In the genomic region with DNA sequence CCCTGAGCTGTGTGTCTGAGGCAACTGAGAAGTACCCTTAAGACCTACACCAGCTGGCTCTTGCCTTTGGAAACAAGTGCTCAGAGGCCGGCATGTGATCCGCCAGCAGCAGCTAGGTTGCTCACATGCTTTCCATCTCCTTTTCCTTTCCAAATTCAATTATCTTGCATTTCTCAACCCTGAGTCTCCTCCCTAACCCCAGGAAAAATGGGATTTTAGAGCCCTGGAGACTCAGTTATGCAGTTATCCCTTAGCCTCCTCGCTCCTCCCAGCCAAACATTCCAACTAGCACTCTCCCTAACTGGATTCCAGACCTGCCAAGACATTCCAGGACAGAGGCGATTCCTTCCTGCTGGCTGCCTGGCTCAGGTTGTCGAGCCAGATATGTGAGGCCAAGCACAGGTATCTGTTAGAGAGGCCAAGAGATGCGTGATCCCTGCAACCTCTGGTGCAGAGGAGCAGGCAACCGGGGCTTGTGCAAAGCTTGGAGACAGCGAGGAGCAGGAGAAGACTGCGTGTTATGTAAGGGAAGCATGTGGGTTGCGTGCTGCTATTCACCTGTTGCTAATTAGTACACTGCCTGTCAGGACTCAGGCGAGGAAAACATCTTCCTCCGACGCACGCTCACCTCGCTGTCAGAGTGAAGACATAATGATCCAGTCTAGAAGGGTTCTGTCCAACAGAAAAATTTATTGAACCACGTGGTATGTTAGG, we compare ENCODE assay signal across 12 cellular contexts.
DNase-seq lines count a peak whose midpoint lies in the region; ATAC-seq and TF ChIP-seq lines count a peak whose summit lies in the region.
"Had no signal": no experiment of that assay in that cellular context is flagged by ENCODE, and none has a peak within 500 bp of the region (broad histone marks: within the 10 kb centered on the region; RNA-seq: fewer than 3 reads in every experiment).

No MANE protein-coding gene starts in this region.

- no peaks in the 10 kb centered on the region for H3K36me3 ChIP-seq in left ventricle myocardium inferior
- H3K36me3 ChIP-seq in trophoblast cell (ENCODE audit: control insufficient read depth in 1 of 2, insufficient read depth in 2 of 2, low read length in 2 of 2) = peaks cover 0 to 2% of the 10 kb centered on the region in 2 experiments

- H3K27me3 ChIP-seq in left ventricle myocardium inferior (ENCODE audit: low read depth) (no peaks in the 10 kb centered on the region), trophoblast cell (ENCODE audit: insufficient read depth, low read length) (no peaks in the 10 kb centered on the region)

- peaks cover 12% of the 10 kb centered on the region for H3K9me3 ChIP-seq in left ventricle myocardium inferior (replicated peaks)
- H3K9me3 ChIP-seq in trophoblast cell (ENCODE audit: insufficient read depth, low read depth, low read length) = peaks cover 1% of the 10 kb centered on the region

- H2BK120ac ChIP-seq in trophoblast cell (ENCODE audit: insufficient read depth, low read length, poor library complexity) = no peak overlapping the region

- peak overlapping the region; percentile 11 for H3K27ac ChIP-seq in left ventricle myocardium inferior (replicated peaks)
- H3K27ac ChIP-seq in trophoblast cell (ENCODE audit: low read depth, low read length) = peak overlapping the region; percentile 62
- H3K27ac ChIP-seq: SK-N-MC had no signal

- no peak overlapping the region for H4K12ac ChIP-seq in trophoblast cell (ENCODE audit: low read depth, low read length)

- no CpG with 5 or more reads among the region's 16 CpGs for WGBS in trophoblast cell (ENCODE audit: extremely low coverage, insufficient coverage, insufficient read length)

- DNase-seq in AG10803 (ENCODE audit: low read depth) = peak; percentile 33
- DNase-seq in NCI-H82 treated with DMSO at 0.1 percent for 48 hours (lab: John Stamatoyannopoulos, UW; ENCODE audit: unreplicated experiment) = peak; percentile 26
- DNase-seq in left ventricle myocardium inferior = no peak
- peak; percentile 94 to 95 for DNase-seq in trophoblast cell
- no peak for DNase-seq in activated effector memory CD4-positive, alpha-beta T cell treated with Interleukin-2 at 50 U/mL for 16 hours
- DNase-seq in hepatic stellate cell (ENCODE audit: low spot score) = no peak
- DNase-seq in D341Med (ENCODE audit: low spot score) = no peak
- no peak for DNase-seq in activated T-cell treated with anti-CD3 and anti-CD28 coated beads, Interleukin-2, amount 50 U/mL, for 4 hours
- DNase-seq: activated CD4-positive, CD25-positive, alpha-beta regulatory T cell treated with anti-CD3 and anti-CD28 coated beads, Interleukin-2, amount 50 U/mL, for 72 hours; activated T-cell treated with anti-CD3 and anti-CD28 coated beads, Interleukin-2, amount 50 U/mL, for 72 hours; NCI-H526 had no signal

- no peak overlapping the region for H4K91ac ChIP-seq in trophoblast cell (ENCODE audit: low read depth, low read length)

- no peak for ATAC-seq in activated T-cell treated with anti-CD3 and anti-CD28 coated beads, Interleukin-2, amount 50 U/mL, for 4 hours
- ATAC-seq: activated T-cell treated with anti-CD3 and anti-CD28 coated beads, Interleukin-2, amount 50 U/mL, for 72 hours had no signal

- H3K4me1 Mint-ChIP-seq in activated T-cell treated with anti-CD3 and anti-CD28 coated beads, Interleukin-2, amount 50 U/mL, for 4 hours (ENCODE audit: low read depth) = peaks cover 6% of the 10 kb centered on the region

- H3K27me3 Mint-ChIP-seq in activated T-cell treated with anti-CD3 and anti-CD28 coated beads, Interleukin-2, amount 50 U/mL, for 4 hours (ENCODE audit: low read depth) = peaks cover 27% of the 10 kb centered on the region

- H3K4me3 ChIP-seq in AG10803 (ENCODE audit: low read length) (no peak overlapping the region), left ventricle myocardium inferior (no peak overlapping the region), trophoblast cell (ENCODE audit: low read depth, low read length) (no peak overlapping the region)
- H3K4me3 ChIP-seq: SK-N-MC had no signal

- H2AFZ ChIP-seq in trophoblast cell (ENCODE audit: insufficient read depth, low read length, poor library complexity) = no peak overlapping the region

- no peak overlapping the region for H3K4me3 Mint-ChIP-seq in activated T-cell treated with anti-CD3 and anti-CD28 coated beads, Interleukin-2, amount 50 U/mL, for 4 hours
- H3K4me3 Mint-ChIP-seq: activated T-cell treated with anti-CD3 and anti-CD28 coated beads, Interleukin-2, amount 50 U/mL, for 72 hours had no signal

- H2BK5ac ChIP-seq in trophoblast cell (ENCODE audit: low read depth, low read length, poor library complexity) = peak overlapping the region; percentile 49

- H3K36me3 Mint-ChIP-seq in activated T-cell treated with anti-CD3 and anti-CD28 coated beads, Interleukin-2, amount 50 U/mL, for 4 hours (ENCODE audit: insufficient read depth) = no peaks in the 10 kb centered on the region

- no peak overlapping the region for H3K14ac ChIP-seq in trophoblast cell (ENCODE audit: low read length)

- H3K9me3 Mint-ChIP-seq in activated T-cell treated with anti-CD3 and anti-CD28 coated beads, Interleukin-2, amount 50 U/mL, for 4 hours = peaks cover 7% of the 10 kb centered on the region

- no peak overlapping the region for H2BK12ac ChIP-seq in trophoblast cell (ENCODE audit: low read length)

- H2AK5ac ChIP-seq in trophoblast cell (ENCODE audit: low read length) = no peak overlapping the region

- peaks cover 8% of the 10 kb centered on the region for H3K79me1 ChIP-seq in trophoblast cell (ENCODE audit: low read length)

- no peak overlapping the region for H3K9ac ChIP-seq in trophoblast cell (ENCODE audit: low read length)

- no peak overlapping the region for H3K18ac ChIP-seq in trophoblast cell (ENCODE audit: low read length)

- no peak for TF ChIP-seq CTCF in AG10803 (conservative IDR thresholded peaks at IDR 0.05; ENCODE audit: low read length)
- no peak for TF ChIP-seq CTCF in left ventricle myocardium inferior (IDR thresholded peaks at IDR 0.05; ENCODE audit: borderline replicate concordance)

- peaks cover 32% of the 10 kb centered on the region for H3K4me1 ChIP-seq in left ventricle myocardium inferior
- peaks cover 17 to 19% of the 10 kb centered on the region in 2 experiments for H3K4me1 ChIP-seq in trophoblast cell (ENCODE audit: control insufficient read depth in 1 of 2, insufficient read depth in 2 of 2, low read length in 2 of 2)

- no peak overlapping the region for H3K4ac ChIP-seq in trophoblast cell (ENCODE audit: low read depth, low read length)

- H3K23ac ChIP-seq in trophoblast cell (ENCODE audit: low read length) = no peak overlapping the region

- no peak overlapping the region for H4K8ac ChIP-seq in trophoblast cell (ENCODE audit: low read depth, low read length)

- intact Hi-C loops in left ventricle myocardium inferior (cut with micrococcal nuclease) = loop anchor here (10.0 kb wide), 1 partner anchor 185 kb away; no protein-coding TSS in a partner anchor

- peaks cover 2% of the 10 kb centered on the region for H3K79me2 ChIP-seq in trophoblast cell (ENCODE audit: control insufficient read depth, insufficient read depth, low read length, poor library complexity)

- H3K4me2 ChIP-seq in trophoblast cell (ENCODE audit: low read length) = peak overlapping the region; percentile 25

Comparison
In these comparisons a context has a peak if more than half of its experiments do, and no peak if none do; other contexts are left out.
1. DNase-seq: peak in AG10803 (single experiment), NCI-H82 treated with DMSO at 0.1 percent for 48 hours (single experiment) and trophoblast cell (2 of 2); none in left ventricle myocardium inferior (single experiment), activated effector memory CD4-positive, alpha-beta T cell treated with Interleukin-2 at 50 U/mL for 16 hours (single experiment), hepatic stellate cell (single experiment), D341Med (single experiment) and activated T-cell treated with anti-CD3 and anti-CD28 coated beads, Interleukin-2, amount 50 U/mL, for 4 hours (single experiment).